In the genomic region with DNA sequence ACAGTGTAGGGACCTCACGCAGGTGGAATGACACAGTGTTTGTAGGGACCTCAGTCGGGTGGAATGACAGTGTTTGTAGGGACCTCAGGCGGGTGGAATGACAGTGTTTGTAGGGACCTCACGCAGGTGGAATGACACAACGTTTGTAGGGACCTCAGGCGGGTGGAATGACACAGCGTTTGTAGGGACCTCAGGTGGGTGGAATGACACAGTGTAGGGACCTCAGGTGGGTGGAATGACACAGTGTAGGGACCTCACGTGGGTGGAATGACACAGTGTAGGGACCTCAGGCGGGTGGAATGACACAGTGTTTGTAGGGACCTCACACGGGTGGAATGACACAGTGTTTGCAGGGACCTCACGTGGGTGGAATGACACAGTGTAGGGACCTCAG, we compare ENCODE assay signal across 7 cellular contexts. TPM values are rescaled to one million over a fixed set of nuclear protein-coding genes. Genes with fewer than 3 reads are reported as not detected.
A peak's percentile ranks its signal among the peaks of the same experiment; 100 is the strongest.
DNase-seq lines count a peak whose midpoint lies in the region; ATAC-seq lines count a peak whose summit lies in the region.
"Not testable (repeated sequence)": the region's sequence is repeated elsewhere in the genome, so short reads cannot be mapped to it uniquely, and the experiment has no call there.

No MANE protein-coding gene starts in this region.

- peak overlapping the region; percentile 72 for H3K27ac Mint-ChIP-seq in T-helper 1 cell treated with Interleukin-12 subunit alpha and Interleukin-12 subunit beta and Interleukin-4 antibody, amounts not matched to agents 30 μg/mL and 1 μg/mL, for 36 hours
- peak overlapping the region; percentile 91 for H3K27ac Mint-ChIP-seq in activated T-cell treated with anti-CD3 and anti-CD28 coated beads, Interleukin-2, amount 50 U/mL, for 24 hours
- H3K27ac Mint-ChIP-seq in activated naive CD8-positive, alpha-beta T cell treated with anti-CD3 and anti-CD28 coated beads for 36 hours, result peak overlapping the region; percentile 73
- H3K27ac Mint-ChIP-seq in naive thymus-derived CD4-positive, alpha-beta T cell, result peak overlapping the region in 5 of 9 donors; percentile 11 to 81 (median 43)
- peak overlapping the region; percentile 88 for H3K27ac Mint-ChIP-seq in stimulated activated naive CD8-positive, alpha-beta T cell treated with anti-CD3 and anti-CD28 coated beads, Interleukin-15, Interleukin-2, amounts not matched to agents 100 ng/mL and 50 ng/mL, for 24 hours

- not testable (repeated sequence) for H3K27me3 ChIP-seq in naive thymus-derived CD4-positive, alpha-beta T cell (ENCODE audit: control insufficient read depth in 2 of 2, insufficient read depth in 2 of 2, low read length in 2 of 2)

- CTCF ChIA-PET in naive thymus-derived CD4-positive, alpha-beta T cell (lab: Charles Lee), result not testable (repeated sequence)

- peaks cover 6 to 38% of the 10 kb centered on the region in 2 donors for H3K4me1 ChIP-seq in naive thymus-derived CD4-positive, alpha-beta T cell (ENCODE audit: control insufficient read depth in 2 of 2, insufficient read depth in 2 of 2, low read length in 2 of 2)

- H3K27ac ChIP-seq in naive thymus-derived CD4-positive, alpha-beta T cell (ENCODE audit: low read depth, low read length), result not testable (repeated sequence)

- peaks cover 12% of the 10 kb centered on the region for H3K9me3 Mint-ChIP-seq in T-helper 1 cell treated with Interleukin-12 subunit alpha and Interleukin-12 subunit beta and Interleukin-4 antibody, amounts not matched to agents 30 μg/mL and 1 μg/mL, for 36 hours
- H3K9me3 Mint-ChIP-seq in activated T-cell treated with anti-CD3 and anti-CD28 coated beads, Interleukin-2, amount 50 U/mL, for 24 hours, result peaks cover 35% of the 10 kb centered on the region
- peaks cover 21% of the 10 kb centered on the region for H3K9me3 Mint-ChIP-seq in activated naive CD8-positive, alpha-beta T cell treated with anti-CD3 and anti-CD28 coated beads for 36 hours
- peaks cover 0 to 23% (median 0%) of the 10 kb centered on the region in 11 donors for H3K9me3 Mint-ChIP-seq in naive thymus-derived CD4-positive, alpha-beta T cell
- peaks cover 22% of the 10 kb centered on the region for H3K9me3 Mint-ChIP-seq in stimulated activated naive CD8-positive, alpha-beta T cell treated with anti-CD3 and anti-CD28 coated beads, Interleukin-15, Interleukin-2, amounts not matched to agents 100 ng/mL and 50 ng/mL, for 24 hours

- H3K4me1 Mint-ChIP-seq in T-helper 1 cell treated with Interleukin-12 subunit alpha and Interleukin-12 subunit beta and Interleukin-4 antibody, amounts not matched to agents 30 μg/mL and 1 μg/mL, for 36 hours (ENCODE audit: low read depth), result peaks cover 40% of the 10 kb centered on the region
- H3K4me1 Mint-ChIP-seq in activated T-cell treated with anti-CD3 and anti-CD28 coated beads, Interleukin-2, amount 50 U/mL, for 24 hours (ENCODE audit: low read depth), result peaks cover 85% of the 10 kb centered on the region
- H3K4me1 Mint-ChIP-seq in activated naive CD8-positive, alpha-beta T cell treated with anti-CD3 and anti-CD28 coated beads for 36 hours, result peaks cover 61% of the 10 kb centered on the region
- peaks cover 48 to 98% (median 90%) of the 10 kb centered on the region in 7 donors for H3K4me1 Mint-ChIP-seq in naive thymus-derived CD4-positive, alpha-beta T cell
- H3K4me1 Mint-ChIP-seq in stimulated activated naive CD8-positive, alpha-beta T cell treated with anti-CD3 and anti-CD28 coated beads, Interleukin-15, Interleukin-2, amounts not matched to agents 100 ng/mL and 50 ng/mL, for 24 hours (ENCODE audit: low read depth), result peaks cover 75% of the 10 kb centered on the region

- H3K27me3 Mint-ChIP-seq in T-helper 1 cell treated with Interleukin-12 subunit alpha and Interleukin-12 subunit beta and Interleukin-4 antibody, amounts not matched to agents 30 μg/mL and 1 μg/mL, for 36 hours (ENCODE audit: low read depth); activated T-cell treated with anti-CD3 and anti-CD28 coated beads, Interleukin-2, amount 50 U/mL, for 24 hours; activated naive CD8-positive, alpha-beta T cell treated with anti-CD3 and anti-CD28 coated beads for 36 hours; naive thymus-derived CD4-positive, alpha-beta T cell; stimulated activated naive CD8-positive, alpha-beta T cell treated with anti-CD3 and anti-CD28 coated beads, Interleukin-15, Interleukin-2, amounts not matched to agents 100 ng/mL and 50 ng/mL, for 24 hours: not testable (repeated sequence)

- peak; percentile 57 for DNase-seq in activated T-cell treated with anti-CD3 and anti-CD28 coated beads, Interleukin-2, amount 50 U/mL, for 24 hours
- DNase-seq in activated naive CD4-positive, alpha-beta T cell treated with Interleukin-2 at 50 U/mL for 16 hours, result peak; percentile 58
- DNase-seq in activated naive CD8-positive, alpha-beta T cell treated with anti-CD3 and anti-CD28 coated beads for 36 hours; naive thymus-derived CD4-positive, alpha-beta T cell: not testable (repeated sequence)
- peak; percentile 62 for DNase-seq in stimulated activated CD4-positive, alpha-beta T cell treated with anti-CD3 and anti-CD28 coated beads, Interleukin-1b, Interleukin-23, amount 100 ng/mL, for 48 hours

- H3K4me3 Mint-ChIP-seq in T-helper 1 cell treated with Interleukin-12 subunit alpha and Interleukin-12 subunit beta and Interleukin-4 antibody, amounts not matched to agents 30 μg/mL and 1 μg/mL, for 36 hours; activated T-cell treated with anti-CD3 and anti-CD28 coated beads, Interleukin-2, amount 50 U/mL, for 24 hours; activated naive CD8-positive, alpha-beta T cell treated with anti-CD3 and anti-CD28 coated beads for 36 hours; stimulated activated naive CD8-positive, alpha-beta T cell treated with anti-CD3 and anti-CD28 coated beads, Interleukin-15, Interleukin-2, amounts not matched to agents 100 ng/mL and 50 ng/mL, for 24 hours: not testable (repeated sequence)
- H3K4me3 Mint-ChIP-seq in naive thymus-derived CD4-positive, alpha-beta T cell, result peak overlapping the region in 3 of 10 donors; percentile 21 to 39 (median 30)

- not testable (repeated sequence) for ATAC-seq in naive thymus-derived CD4-positive, alpha-beta T cell

- POLR2A ChIA-PET in naive thymus-derived CD4-positive, alpha-beta T cell (lab: Charles Lee), result not testable (repeated sequence)

- H3K36me3 Mint-ChIP-seq in T-helper 1 cell treated with Interleukin-12 subunit alpha and Interleukin-12 subunit beta and Interleukin-4 antibody, amounts not matched to agents 30 μg/mL and 1 μg/mL, for 36 hours (ENCODE audit: low read depth), result peaks cover 46% of the 10 kb centered on the region
- H3K36me3 Mint-ChIP-seq in activated T-cell treated with anti-CD3 and anti-CD28 coated beads, Interleukin-2, amount 50 U/mL, for 24 hours (ENCODE audit: low read depth), result peaks cover 83% of the 10 kb centered on the region
- H3K36me3 Mint-ChIP-seq in activated naive CD8-positive, alpha-beta T cell treated with anti-CD3 and anti-CD28 coated beads for 36 hours, result peaks cover 65% of the 10 kb centered on the region
- peaks cover 0 to 56% (median 10%) of the 10 kb centered on the region in 5 donors for H3K36me3 Mint-ChIP-seq in naive thymus-derived CD4-positive, alpha-beta T cell
- peaks cover 73% of the 10 kb centered on the region for H3K36me3 Mint-ChIP-seq in stimulated activated naive CD8-positive, alpha-beta T cell treated with anti-CD3 and anti-CD28 coated beads, Interleukin-15, Interleukin-2, amounts not matched to agents 100 ng/mL and 50 ng/mL, for 24 hours (ENCODE audit: low read depth)

- intact Hi-C loops in naive thymus-derived CD4-positive, alpha-beta T cell (cut with micrococcal nuclease), result not testable (repeated sequence)

- not testable (repeated sequence) for H3K4me3 ChIP-seq in naive thymus-derived CD4-positive, alpha-beta T cell (ENCODE audit: low read length)

- not testable (repeated sequence) for H3K36me3 ChIP-seq in naive thymus-derived CD4-positive, alpha-beta T cell (ENCODE audit: control insufficient read depth in 2 of 3, insufficient read depth in 3 of 3, low read length in 3 of 3)

- not testable (repeated sequence) for H3K9me3 ChIP-seq in naive thymus-derived CD4-positive, alpha-beta T cell (ENCODE audit: control insufficient read depth in 2 of 3, low read length in 3 of 3)

RNA-seq across cellular contexts. Expression of a gene that starts 16.0 kb away (rescaled TPM):
- total RNA-seq in activated naive CD8-positive, alpha-beta T cell treated with anti-CD3 and anti-CD28 coated beads for 36 hours, result 10 to 100 TPM; 24.4 to 25.7 TPM
- total RNA-seq in naive thymus-derived CD4-positive, alpha-beta T cell, result 10 to 100 TPM; 37.1 to 61.3 (median 40.1) TPM
- polyA plus RNA-seq in naive thymus-derived CD4-positive, alpha-beta T cell, result 10 to 100 TPM; 35.0 to 47.4 TPM
